ENCODE assay signal across 17 cellular contexts in the genomic region with DNA sequence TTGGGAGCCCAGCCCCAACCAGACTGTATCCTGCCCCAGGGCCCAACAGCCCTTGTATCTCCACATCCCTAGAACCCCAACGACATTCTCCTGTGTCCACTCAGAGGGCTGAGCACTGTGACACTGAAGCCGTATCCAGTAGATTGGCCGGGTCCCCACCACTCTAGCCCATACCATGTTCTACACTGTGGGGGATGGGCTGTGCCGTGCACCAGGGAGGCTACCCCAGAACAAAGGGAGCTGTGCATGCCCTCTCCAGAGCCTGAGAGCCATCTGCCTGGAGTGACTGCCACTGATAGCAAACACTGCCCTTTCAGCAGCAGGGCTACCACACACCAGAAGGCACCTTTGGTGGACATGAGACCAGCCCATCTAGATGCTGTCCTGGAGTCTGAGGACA. TPM values are rescaled to one million over a fixed set of nuclear protein-coding genes. Genes with fewer than 3 reads are reported as not detected.
A peak's percentile ranks its signal among the peaks of the same experiment; 100 is the strongest.
DNase-seq lines count a peak whose midpoint lies in the region; ATAC-seq and TF ChIP-seq lines count a peak whose summit lies in the region.
"Had no signal": no experiment of that assay in that cellular context is flagged by ENCODE, and none has a peak within 500 bp of the region (broad histone marks: within the 10 kb centered on the region; RNA-seq: fewer than 3 reads in every experiment).

No MANE protein-coding gene starts in this region.

- peak overlapping the region; percentile 7 for H2AFZ ChIP-seq in neural progenitor cell (replicated peaks)

- TF ChIP-seq CTCF in natural killer cell (IDR thresholded peaks at IDR 0.05) = no peak
- TF ChIP-seq CTCF in endothelial cell (IDR thresholded peaks at IDR 0.05; ENCODE audit: unreplicated experiment) = no peak
- TF ChIP-seq CTCF in neural progenitor cell (IDR thresholded peaks at IDR 0.05) = no peak
- no peak for TF ChIP-seq CTCF in upper lobe of right lung (IDR thresholded peaks at IDR 0.05)

- H3K9me3 ChIP-seq in neural progenitor cell (ENCODE audit: low read depth) = no peaks in the 10 kb centered on the region
- no peaks in the 10 kb centered on the region for H3K9me3 ChIP-seq in upper lobe of right lung
- H3K9me3 ChIP-seq in naive thymus-derived CD4-positive, alpha-beta T cell (ENCODE audit: control insufficient read depth in 2 of 3, low read length in 3 of 3) = no peaks in the 10 kb centered on the region
- H3K9me3 ChIP-seq: A549, BE2C, Caco-2 had no signal

- no peak overlapping the region for H3K27ac Mint-ChIP-seq in natural killer cell treated with Interleukin-12 subunit alpha and Interleukin-12 subunit beta and Interleukin-15 and Interleukin-18, amount 100 ng/mL, for 72 hours
- H3K27ac Mint-ChIP-seq in natural killer cell (no peak overlapping the region), endothelial cell (ENCODE audit: unreplicated experiment) (peak overlapping the region; percentile 87), neural progenitor cell (no peak overlapping the region)
- no peak overlapping the region for H3K27ac Mint-ChIP-seq in naive thymus-derived CD4-positive, alpha-beta T cell
- H3K27ac Mint-ChIP-seq: CD8-positive, alpha-beta memory T cell; GM23338; H9 had no signal

- H3K9me3 Mint-ChIP-seq in natural killer cell treated with Interleukin-12 subunit alpha and Interleukin-12 subunit beta and Interleukin-15 and Interleukin-18, amount 100 ng/mL, for 72 hours = no peaks in the 10 kb centered on the region
- no peaks in the 10 kb centered on the region for H3K9me3 Mint-ChIP-seq in natural killer cell
- no peaks in the 10 kb centered on the region for H3K9me3 Mint-ChIP-seq in endothelial cell (ENCODE audit: unreplicated experiment)
- H3K9me3 Mint-ChIP-seq in neural progenitor cell = peaks cover 2% of the 10 kb centered on the region
- H3K9me3 Mint-ChIP-seq in naive thymus-derived CD4-positive, alpha-beta T cell = peaks cover 0 to 3% (median 0%) of the 10 kb centered on the region in 11 donors
- H3K9me3 Mint-ChIP-seq: CD8-positive, alpha-beta memory T cell; GM23338; H9 had no signal

- H3K4me1 ChIP-seq in neural progenitor cell (no peaks in the 10 kb centered on the region), upper lobe of right lung (no peaks in the 10 kb centered on the region)
- H3K4me1 ChIP-seq in naive thymus-derived CD4-positive, alpha-beta T cell (ENCODE audit: control insufficient read depth in 2 of 2, insufficient read depth in 2 of 2, low read length in 2 of 2) = no peaks in the 10 kb centered on the region

- H3K79me2 ChIP-seq in neural progenitor cell (ENCODE audit: low read depth) = no peaks in the 10 kb centered on the region

- H4K20me1 ChIP-seq in neural progenitor cell (ENCODE audit: low read depth) = no peaks in the 10 kb centered on the region

- H3K27ac ChIP-seq in neural progenitor cell (no peak overlapping the region), upper lobe of right lung (no peak overlapping the region)
- no peak overlapping the region for H3K27ac ChIP-seq in naive thymus-derived CD4-positive, alpha-beta T cell (ENCODE audit: low read depth, low read length)
- H3K27ac ChIP-seq: A549 had no signal

- H3K27me3 ChIP-seq in neural progenitor cell (no peaks in the 10 kb centered on the region), upper lobe of right lung (no peaks in the 10 kb centered on the region)
- H3K27me3 ChIP-seq in naive thymus-derived CD4-positive, alpha-beta T cell (ENCODE audit: control insufficient read depth in 2 of 2, insufficient read depth in 2 of 2, low read length in 2 of 2) = no peaks in the 10 kb centered on the region
- H3K27me3 ChIP-seq: BE2C had no signal

- H3K9ac ChIP-seq in neural progenitor cell = no peak overlapping the region

- no peaks in the 10 kb centered on the region for H3F3A ChIP-seq in neural progenitor cell (ENCODE audit: low read depth)

- H3K36me3 ChIP-seq in neural progenitor cell (no peaks in the 10 kb centered on the region), upper lobe of right lung (no peaks in the 10 kb centered on the region)
- no peaks in the 10 kb centered on the region for H3K36me3 ChIP-seq in naive thymus-derived CD4-positive, alpha-beta T cell (ENCODE audit: control insufficient read depth in 2 of 3, insufficient read depth in 3 of 3, low read length in 3 of 3)
- H3K36me3 ChIP-seq: BE2C had no signal

- H3K27me3 Mint-ChIP-seq in natural killer cell treated with Interleukin-12 subunit alpha and Interleukin-12 subunit beta and Interleukin-15 and Interleukin-18, amount 100 ng/mL, for 72 hours = peaks cover 8 to 12% of the 10 kb centered on the region in 2 donors
- peaks cover 0 to 5% of the 10 kb centered on the region in 2 donors for H3K27me3 Mint-ChIP-seq in natural killer cell (ENCODE audit: low read depth in 2 of 2)
- peaks cover 6% of the 10 kb centered on the region for H3K27me3 Mint-ChIP-seq in endothelial cell (ENCODE audit: unreplicated experiment)
- H3K27me3 Mint-ChIP-seq in neural progenitor cell (ENCODE audit: insufficient read depth, low read depth) = peaks cover 3% of the 10 kb centered on the region
- H3K27me3 Mint-ChIP-seq in naive thymus-derived CD4-positive, alpha-beta T cell = peaks cover 0 to 35% (median 8%) of the 10 kb centered on the region in 5 donors

- CTCF ChIA-PET in naive thymus-derived CD4-positive, alpha-beta T cell (lab: Charles Lee) = no interaction called here

- H3K4me3 ChIP-seq in neural progenitor cell (no peak overlapping the region), upper lobe of right lung (no peak overlapping the region)
- H3K4me3 ChIP-seq in naive thymus-derived CD4-positive, alpha-beta T cell (ENCODE audit: low read length) = no peak overlapping the region
- H3K4me3 ChIP-seq: A549, GM23338 had no signal

- H3K4me1 Mint-ChIP-seq in natural killer cell treated with Interleukin-12 subunit alpha and Interleukin-12 subunit beta and Interleukin-15 and Interleukin-18, amount 100 ng/mL, for 72 hours (ENCODE audit: low read depth in 2 of 2) = peaks cover 0 to 6% of the 10 kb centered on the region in 2 donors
- H3K4me1 Mint-ChIP-seq in natural killer cell = no peaks in the 10 kb centered on the region
- H3K4me1 Mint-ChIP-seq in endothelial cell (ENCODE audit: unreplicated experiment) = peaks cover 28% of the 10 kb centered on the region
- H3K4me1 Mint-ChIP-seq in neural progenitor cell = no peaks in the 10 kb centered on the region
- peaks cover 0 to 7% (median 0%) of the 10 kb centered on the region in 7 donors for H3K4me1 Mint-ChIP-seq in naive thymus-derived CD4-positive, alpha-beta T cell
- H3K4me1 Mint-ChIP-seq: CD8-positive, alpha-beta memory T cell had no signal

- H3K36me3 Mint-ChIP-seq in natural killer cell treated with Interleukin-12 subunit alpha and Interleukin-12 subunit beta and Interleukin-15 and Interleukin-18, amount 100 ng/mL, for 72 hours = no peaks in the 10 kb centered on the region
- H3K36me3 Mint-ChIP-seq in natural killer cell (no peaks in the 10 kb centered on the region), endothelial cell (ENCODE audit: low read depth, unreplicated experiment) (no peaks in the 10 kb centered on the region), neural progenitor cell (no peaks in the 10 kb centered on the region)
- H3K36me3 Mint-ChIP-seq in naive thymus-derived CD4-positive, alpha-beta T cell = no peaks in the 10 kb centered on the region
- H3K36me3 Mint-ChIP-seq: CD14-positive monocyte had no signal

- DNase-seq in natural killer cell treated with Interleukin-12 subunit alpha and Interleukin-12 subunit beta and Interleukin-15 and Interleukin-18, amount 100 ng/mL, for 72 hours (ENCODE audit: low spot score) = no peak
- DNase-seq in natural killer cell (no peak), endothelial cell (ENCODE audit: low spot score) (no peak), neural progenitor cell (ENCODE audit: low spot score) (no peak), upper lobe of right lung (no peak), NCI-H526 (lab: John Stamatoyannopoulos, UW) (no peak), amniotic stem cell (lab: John Stamatoyannopoulos, UW) (no peak)
- no peak for DNase-seq in naive thymus-derived CD4-positive, alpha-beta T cell
- DNase-seq: Caco-2; CD8-positive, alpha-beta memory T cell; H9 had no signal

- intact Hi-C loops in natural killer cell (cut with micrococcal nuclease) (no loop called here), upper lobe of right lung (cut with DNase I) (no loop called here)
- intact Hi-C loops in naive thymus-derived CD4-positive, alpha-beta T cell (cut with micrococcal nuclease) = no loop called here

- POLR2A ChIA-PET in naive thymus-derived CD4-positive, alpha-beta T cell (lab: Charles Lee) = no interaction called here

- H3K4me2 ChIP-seq in neural progenitor cell = no peak overlapping the region
- H3K4me2 ChIP-seq: A549, GM23338 had no signal

- H3K4me3 Mint-ChIP-seq in natural killer cell treated with Interleukin-12 subunit alpha and Interleukin-12 subunit beta and Interleukin-15 and Interleukin-18, amount 100 ng/mL, for 72 hours = no peak overlapping the region
- no peak overlapping the region for H3K4me3 Mint-ChIP-seq in natural killer cell
- H3K4me3 Mint-ChIP-seq in endothelial cell (ENCODE audit: unreplicated experiment) = no peak overlapping the region
- H3K4me3 Mint-ChIP-seq in neural progenitor cell = no peak overlapping the region
- H3K4me3 Mint-ChIP-seq in naive thymus-derived CD4-positive, alpha-beta T cell = no peak overlapping the region
- H3K4me3 Mint-ChIP-seq: CD14-positive monocyte; CD8-positive, alpha-beta memory T cell; GM23338; H9 had no signal

- peak; percentile 20 to 43 for ATAC-seq in natural killer cell treated with Interleukin-12 subunit alpha and Interleukin-12 subunit beta and Interleukin-15 and Interleukin-18, amount 100 ng/mL, for 72 hours
- ATAC-seq in natural killer cell (no peak), upper lobe of right lung (peak; percentile 9)
- ATAC-seq in naive thymus-derived CD4-positive, alpha-beta T cell = no peak
- ATAC-seq: A549, GM23338 had no signal

RNA-seq across cellular contexts. Expression of gene CP, which starts 37.1 kb away (rescaled TPM):
- total RNA-seq in natural killer cell treated with Interleukin-12 subunit alpha and Interleukin-12 subunit beta and Interleukin-15 and Interleukin-18, amount 100 ng/mL, for 72 hours = not detected
- total RNA-seq in natural killer cell (not detected), endothelial cell (ENCODE audit: unreplicated experiment) (0.44 TPM), neural progenitor cell (ENCODE audit: low replicate concordance) (0.90 TPM in 1 of 2 replicates, not detected in the other), upper lobe of right lung (3.4 TPM)
- total RNA-seq in naive thymus-derived CD4-positive, alpha-beta T cell = under 1 TPM in 1 of 5 experiments, not detected in 4; 0.69 TPM
- 1 to 10 TPM in 1 of 2 donors, under 1 TPM in 1; 0.43 to 1.3 TPM for polyA plus RNA-seq in naive thymus-derived CD4-positive, alpha-beta T cell
- total RNA-seq: CD8-positive, alpha-beta memory T cell; Daoy; HT1080 had no signal
- polyA plus RNA-seq: CD14-positive monocyte; CD8-positive, alpha-beta memory T cell had no signal

Comparison
In these comparisons a context has a peak if more than half of its experiments do, and no peak if none do; other contexts are left out.
1. ATAC-seq: peak in natural killer cell treated with Interleukin-12 subunit alpha and Interleukin-12 subunit beta and Interleukin-15 and Interleukin-18, amount 100 ng/mL, for 72 hours (2 of 2) and upper lobe of right lung (single experiment); none in natural killer cell (0 of 3) and naive thymus-derived CD4-positive, alpha-beta T cell (single experiment).